Comparison of ENCODE assay signal across 8 cellular contexts in the genomic region with DNA sequence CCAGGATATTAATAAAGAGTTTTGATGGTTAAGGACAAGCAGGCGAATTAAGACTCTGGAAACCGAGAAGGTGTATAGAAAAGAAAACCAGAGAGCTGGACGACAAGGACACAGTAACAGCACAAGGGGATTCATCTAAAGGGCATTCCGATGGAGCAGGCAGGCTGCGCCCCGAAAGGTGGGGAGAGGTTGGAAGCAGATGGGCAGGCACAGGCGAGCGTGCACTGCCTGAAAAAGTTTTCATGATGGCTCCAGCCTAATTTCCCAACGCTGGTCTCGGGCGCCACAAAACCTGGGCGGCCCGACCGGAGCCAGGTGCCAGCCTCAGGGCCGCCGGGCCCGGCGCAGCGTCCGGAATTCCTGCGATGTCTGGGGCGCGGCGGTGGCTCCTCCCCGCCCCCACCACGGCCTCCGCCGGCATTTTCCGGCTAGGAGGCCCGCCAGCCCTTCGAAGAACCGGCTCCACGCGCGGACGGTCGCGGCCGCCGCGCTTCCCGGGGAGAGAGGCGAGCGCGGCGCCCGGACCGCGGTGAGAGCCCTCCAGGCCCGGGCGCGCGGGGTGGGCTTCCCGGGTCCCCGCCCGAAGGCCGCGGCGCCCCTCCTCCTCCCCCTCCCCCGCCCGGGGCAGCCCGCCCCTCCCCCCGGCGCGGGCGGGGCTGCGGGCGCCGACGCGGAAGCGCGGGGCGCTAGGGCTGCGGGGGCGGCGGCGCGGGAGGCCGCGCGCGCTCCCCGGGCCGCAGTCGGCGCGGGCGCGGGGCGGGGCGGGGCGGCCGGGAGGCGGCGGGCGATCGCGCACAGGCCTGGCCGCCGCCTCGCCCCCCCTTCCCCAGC. TPM values are rescaled to one million over a fixed set of nuclear protein-coding genes. Genes with fewer than 3 reads are reported as not detected.
DNase-seq lines count a peak whose midpoint lies in the region; ATAC-seq and TF ChIP-seq lines count a peak whose summit lies in the region.

No MANE protein-coding gene starts in this region.

- DNase-seq in GM19238 (ENCODE audit: insufficient read length, low spot score) (peak; percentile 37), foreskin fibroblast (peak; percentile 52 to 84), neural crest cell (ENCODE audit: low read depth, low spot score) (peak; percentile 47), tibial artery (peak; percentile 45 to 84)
- DNase-seq in activated T-helper 9 cell treated with anti-CD3 and anti-CD28 coated beads, Interleukin-2, amount 50 U/mL, for 16 hours (ENCODE audit: low read depth) = peak; percentile 47

- H3K27me3 Mint-ChIP-seq in neural crest cell (ENCODE audit: low read depth) = peaks cover 3% of the 10 kb centered on the region

- no peaks in the 10 kb centered on the region for H3K36me3 ChIP-seq in BLaER1 treated with 17β-estradiol and CSF1 and Interleukin-3, amounts not matched to agents 10 nM and 100 nM
- no peaks in the 10 kb centered on the region for H3K36me3 ChIP-seq in tibial artery

- H3K4me1 Mint-ChIP-seq in neural crest cell = peaks cover 39% of the 10 kb centered on the region

- H3K4me3 Mint-ChIP-seq in neural crest cell = peak overlapping the region; percentile 99

- peak overlapping the region; percentile 70 to 97 (median 89) for H3K4me2 ChIP-seq in BLaER1 treated with 17β-estradiol and CSF1 and Interleukin-3, amounts not matched to agents 10 nM and 100 nM

- peak overlapping the region; percentile 100 for H3K9ac ChIP-seq in BLaER1 treated with 17β-estradiol and CSF1 and Interleukin-3, amounts not matched to agents 10 nM and 100 nM

- H4K20me1 ChIP-seq in BLaER1 treated with 17β-estradiol and CSF1 and Interleukin-3, amounts not matched to agents 10 nM and 100 nM = peaks cover 0 to 37% (median 32%) of the 10 kb centered on the region in 11 experiments; a peak in 20 of 22 replicates

- H3K9me3 ChIP-seq in BLaER1 treated with 17β-estradiol and CSF1 and Interleukin-3, amounts not matched to agents 10 nM and 100 nM (replicated peaks in 1 of 11) = no peaks in the 10 kb centered on the region
- H3K9me3 ChIP-seq in tibial artery = no peaks in the 10 kb centered on the region

- H3K27ac Mint-ChIP-seq in neural crest cell (ENCODE audit: unreplicated experiment) = peak overlapping the region; percentile 91

- intact Hi-C loops in tibial artery (cut with DNase I; ENCODE audit: low total_unique reads) = loop anchor here (2.0 to 10.0 kb wide), 4 partner anchors 27 to 196 kb away; partner anchors contain the start of gene VPS26C

- peak overlapping the region; percentile 63 to 100 (median 98) for H3K4me3 ChIP-seq in BLaER1 treated with 17β-estradiol and CSF1 and Interleukin-3, amounts not matched to agents 10 nM and 100 nM
- H3K4me3 ChIP-seq in foreskin fibroblast (ENCODE audit: low read depth in 1 of 2, low read length in 2 of 2) (peak overlapping the region; percentile 68 to 86), tibial artery (peak overlapping the region; percentile 96)

- TF ChIP-seq CTCF in foreskin fibroblast (IDR thresholded peaks at IDR 0.05; ENCODE audit: low read depth, low read length) (no peak), neural crest cell (conservative IDR thresholded peaks at IDR 0.05) (no peak), tibial artery (IDR thresholded peaks at IDR 0.05) (no peak)

- peak; percentile 32 for ATAC-seq in HG03342 (IDR thresholded peaks at IDR 0.05; ENCODE audit: unreplicated experiment)

- H3K36me3 Mint-ChIP-seq in neural crest cell (ENCODE audit: low read depth) = no peaks in the 10 kb centered on the region

- peaks cover 22 to 38% (median 33%) of the 10 kb centered on the region in 10 experiments for H3K4me1 ChIP-seq in BLaER1 treated with 17β-estradiol and CSF1 and Interleukin-3, amounts not matched to agents 10 nM and 100 nM
- H3K4me1 ChIP-seq in tibial artery = peaks cover 0 to 29% (median 9%) of the 10 kb centered on the region in 4 donors

- peak overlapping the region; percentile 100 for H3K27ac ChIP-seq in BLaER1 treated with 17β-estradiol and CSF1 and Interleukin-3, amounts not matched to agents 10 nM and 100 nM
- peak overlapping the region; percentile 100 for H3K27ac ChIP-seq in tibial artery

- no peaks in the 10 kb centered on the region for H3K27me3 ChIP-seq in BLaER1 treated with 17β-estradiol and CSF1 and Interleukin-3, amounts not matched to agents 10 nM and 100 nM
- no peaks in the 10 kb centered on the region for H3K27me3 ChIP-seq in tibial artery

- H3K9me3 Mint-ChIP-seq in neural crest cell = no peaks in the 10 kb centered on the region

TF ChIP-seq in PFSK-1, 5 proteins besides CTCF, POLR2A, EP300 and RAD21:
- no peak for TF ChIP-seq TAF1 (IDR thresholded peaks at IDR 0.05; ENCODE audit: borderline replicate concordance, insufficient read depth, low read length)
- TF ChIP-seq, protein P1, sequence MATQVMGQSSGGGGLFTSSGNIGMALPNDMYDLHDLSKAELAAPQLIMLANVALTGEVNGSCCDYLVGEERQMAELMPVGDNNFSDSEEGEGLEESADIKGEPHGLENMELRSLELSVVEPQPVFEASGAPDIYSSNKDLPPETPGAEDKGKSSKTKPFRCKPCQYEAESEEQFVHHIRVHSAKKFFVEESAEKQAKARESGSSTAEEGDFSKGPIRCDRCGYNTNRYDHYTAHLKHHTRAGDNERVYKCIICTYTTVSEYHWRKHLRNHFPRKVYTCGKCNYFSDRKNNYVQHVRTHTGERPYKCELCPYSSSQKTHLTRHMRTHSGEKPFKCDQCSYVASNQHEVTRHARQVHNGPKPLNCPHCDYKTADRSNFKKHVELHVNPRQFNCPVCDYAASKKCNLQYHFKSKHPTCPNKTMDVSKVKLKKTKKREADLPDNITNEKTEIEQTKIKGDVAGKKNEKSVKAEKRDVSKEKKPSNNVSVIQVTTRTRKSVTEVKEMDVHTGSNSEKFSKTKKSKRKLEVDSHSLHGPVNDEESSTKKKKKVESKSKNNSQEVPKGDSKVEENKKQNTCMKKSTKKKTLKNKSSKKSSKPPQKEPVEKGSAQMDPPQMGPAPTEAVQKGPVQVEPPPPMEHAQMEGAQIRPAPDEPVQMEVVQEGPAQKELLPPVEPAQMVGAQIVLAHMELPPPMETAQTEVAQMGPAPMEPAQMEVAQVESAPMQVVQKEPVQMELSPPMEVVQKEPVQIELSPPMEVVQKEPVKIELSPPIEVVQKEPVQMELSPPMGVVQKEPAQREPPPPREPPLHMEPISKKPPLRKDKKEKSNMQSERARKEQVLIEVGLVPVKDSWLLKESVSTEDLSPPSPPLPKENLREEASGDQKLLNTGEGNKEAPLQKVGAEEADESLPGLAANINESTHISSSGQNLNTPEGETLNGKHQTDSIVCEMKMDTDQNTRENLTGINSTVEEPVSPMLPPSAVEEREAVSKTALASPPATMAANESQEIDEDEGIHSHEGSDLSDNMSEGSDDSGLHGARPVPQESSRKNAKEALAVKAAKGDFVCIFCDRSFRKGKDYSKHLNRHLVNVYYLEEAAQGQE (IDR thresholded peaks at IDR 0.05; ENCODE audit: insufficient read depth in 1 of 2, low read depth in 2 of 2, low read length in 2 of 2) = 0 out of 4 replicates have a peak, but pooled peaks of 1 of the 2 experiments have one; percentile 32
- peak; percentile 68; the same call in 1 of the 2 replicates for TF ChIP-seq POLR2AphosphoS5 (IDR thresholded peaks at IDR 0.05; ENCODE audit: low read depth, low read length)
- peak; percentile 28 for TF ChIP-seq FOXP2 (optimal IDR thresholded peaks at IDR 0.05; ENCODE audit: borderline replicate concordance, extremely low read depth, extremely low read length, insufficient read depth)
TF ChIP-seq in PFSK-1: peak in this region for 3.

RNA-seq across cellular contexts. Expression of gene DYRK1A, which starts 0.7 kb away (rescaled TPM):
- polyA plus RNA-seq in PFSK-1 (2012; ENCODE audit: insufficient read length, low read depth) = 13.4 TPM
- total RNA-seq in neural crest cell = 73.5 and 77.0 TPM in 2 replicates

Comparison
In these comparisons a context has a peak if more than half of its experiments do, and no peak if none do; other contexts are left out.
1. Peak in every context shown above with its lines: DNase-seq, ATAC-seq, H3K4me3 ChIP-seq and H3K27ac ChIP-seq.